ENCODE assay signal across 20 cellular contexts in the genomic region with DNA sequence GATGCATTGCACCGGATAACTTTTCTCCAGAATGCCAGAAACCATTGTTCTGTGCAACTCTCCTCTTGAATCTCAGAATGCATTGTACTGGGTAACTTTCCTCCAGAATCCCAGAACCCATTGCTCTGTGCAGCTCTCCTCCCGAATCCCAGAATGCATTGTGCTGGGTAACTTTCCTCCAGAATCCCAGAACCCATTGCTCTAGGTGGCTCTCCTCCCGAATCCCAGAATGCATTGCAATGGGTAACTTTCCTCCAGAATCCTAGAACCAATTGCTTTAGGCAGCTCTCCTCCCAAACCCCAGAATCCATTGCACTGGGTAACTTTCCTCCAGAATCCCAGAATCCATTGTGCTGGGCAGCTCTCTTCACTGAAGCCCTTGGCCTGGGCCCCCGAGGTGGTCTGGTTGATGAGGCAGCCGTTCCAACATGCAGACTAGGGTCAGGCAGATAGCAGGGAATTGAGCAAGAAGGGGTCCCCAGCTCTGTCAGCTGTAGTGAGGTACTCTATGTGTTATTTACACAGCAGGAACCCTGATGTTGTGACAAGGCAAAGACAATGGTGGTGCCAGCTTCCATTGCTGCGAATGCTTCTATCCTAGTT. TPM values are rescaled to one million over a fixed set of nuclear protein-coding genes. Genes with fewer than 3 reads are reported as not detected.
DNase-seq lines count a peak whose midpoint lies in the region; ATAC-seq and TF ChIP-seq lines count a peak whose summit lies in the region.
"Had no signal": no experiment of that assay in that cellular context is flagged by ENCODE, and none has a peak within 500 bp of the region (broad histone marks: within the 10 kb centered on the region; RNA-seq: fewer than 3 reads in every experiment).

No MANE protein-coding gene starts in this region.

- H3K4me1 ChIP-seq in HEK293 (ENCODE audit: control insufficient read depth, insufficient read depth, low read length) (peaks cover 14% of the 10 kb centered on the region), smooth muscle cell (ENCODE audit: low read depth) (peaks cover 24% of the 10 kb centered on the region), BE2C (peaks cover 11% of the 10 kb centered on the region; the same call in 1 of the 2 replicates)

- peaks cover 23% of the 10 kb centered on the region for H3K36me3 Mint-ChIP-seq in activated naive CD4-positive, alpha-beta T cell treated with anti-CD3 and anti-CD28 coated beads, Interleukin-2, amount 50 U/mL, for 24 hours
- peaks cover 38 to 66% of the 10 kb centered on the region in 2 donors for H3K36me3 Mint-ChIP-seq in activated naive CD4-positive, alpha-beta T cell treated with anti-CD3 and anti-CD28 coated beads, Interleukin-2, amount 50 U/mL, for 72 hours
- no peaks in the 10 kb centered on the region for H3K36me3 Mint-ChIP-seq in dendritic cell treated with granulocyte-macrophage colony-stimulating factor and Interleukin-4, amounts not matched to agents 40 ng/mL and 50 ng/mL, for 4 days (ENCODE audit: low read depth)

- H3K4me3 ChIP-seq in HEK293 (ENCODE audit: low read depth, low read length) (no peak overlapping the region), smooth muscle cell (no peak overlapping the region), BE2C (ENCODE audit: low read depth, low read length) (no peak overlapping the region)
- H3K4me3 ChIP-seq: colonic mucosa, GM12878 had no signal

- H2AFZ ChIP-seq in smooth muscle cell (ENCODE audit: low read depth), result no peak overlapping the region

- TF ChIP-seq CTCF in HEK293 (tag by site-specific recombination; IDR thresholded peaks at IDR 0.05) (no peak), smooth muscle cell (IDR thresholded peaks at IDR 0.05; ENCODE audit: borderline replicate concordance, insufficient read depth, poor library complexity, severe bottlenecking) (no peak), BE2C (IDR thresholded peaks at IDR 0.05; ENCODE audit: low read depth, low read length) (no peak)

- H3K79me2 ChIP-seq in smooth muscle cell (ENCODE audit: low read depth), result peaks cover 100% of the 10 kb centered on the region

- H3K27ac Mint-ChIP-seq in activated naive CD4-positive, alpha-beta T cell treated with anti-CD3 and anti-CD28 coated beads, Interleukin-2, amount 50 U/mL, for 24 hours, result peak overlapping the region; percentile 44
- H3K27ac Mint-ChIP-seq in activated naive CD4-positive, alpha-beta T cell treated with anti-CD3 and anti-CD28 coated beads, Interleukin-2, amount 50 U/mL, for 72 hours, result peak overlapping the region in 1 of 2 donors; percentile 48
- peak overlapping the region; percentile 26 for H3K27ac Mint-ChIP-seq in dendritic cell treated with granulocyte-macrophage colony-stimulating factor and Interleukin-4, amounts not matched to agents 40 ng/mL and 50 ng/mL, for 4 days

- H3K4me3 Mint-ChIP-seq in activated naive CD4-positive, alpha-beta T cell treated with anti-CD3 and anti-CD28 coated beads, Interleukin-2, amount 50 U/mL, for 24 hours, result peak overlapping the region; percentile 31
- peak overlapping the region; percentile 4 for H3K4me3 Mint-ChIP-seq in dendritic cell treated with granulocyte-macrophage colony-stimulating factor and Interleukin-4, amounts not matched to agents 40 ng/mL and 50 ng/mL, for 4 days
- H3K4me3 Mint-ChIP-seq: neural crest cell had no signal

- DNase-seq in activated naive CD4-positive, alpha-beta T cell treated with anti-CD3 and anti-CD28 coated beads, Interleukin-2, amount 50 U/mL, for 72 hours (ENCODE audit: low spot score in 2 of 2), result no peak
- no peak for DNase-seq in smooth muscle cell (lab: John Stamatoyannopoulos, UW; ENCODE audit: unreplicated experiment)
- DNase-seq in glomerular visceral epithelial cell (ENCODE audit: extremely low spot score), result no peak
- no peak for DNase-seq in BE2C
- DNase-seq: activated gamma-delta T cell; colonic mucosa; DMS 273 treated with DMSO at 0.1 percent for 48 hours; foreskin fibroblast; GF-D8; HCEC 1CT; KBM-7; NCI-H2029; NCI-H446; NK-92 treated with Interleukin-12 subunit alpha and Interleukin-12 subunit beta, amount 100 ng/mL, for 24 hours had no signal

- no peak for ATAC-seq in activated naive CD4-positive, alpha-beta T cell treated with anti-CD3 and anti-CD28 coated beads, Interleukin-2, amount 50 U/mL, for 72 hours
- no peak for ATAC-seq in GM19328 (IDR thresholded peaks at IDR 0.05; ENCODE audit: unreplicated experiment)
- ATAC-seq: GM12878 had no signal

- intact Hi-C loops in dendritic cell treated with granulocyte-macrophage colony-stimulating factor and Interleukin-4, amounts not matched to agents 40 ng/mL and 50 ng/mL, for 4 days (cut with micrococcal nuclease), result no loop called here

- H3K4me2 ChIP-seq in smooth muscle cell, result peak overlapping the region; percentile 90

- POLR2A ChIA-PET in HEK293 (lab: Yijun Ruan, JAX), result no interaction called here

- CTCF ChIA-PET in HEK293 (lab: Yijun Ruan, JAX), result interaction anchor here (0.5 to 2.5 kb wide), 3 partner anchors 51 to 697 kb away, joined by 3 to 6 read pairs (median 4); no protein-coding TSS in a partner anchor

- WGBS in smooth muscle cell (ENCODE audit: low lambda C conversion rate), result 91% methylated on average over 6 of the region's 6 CpGs

- peaks cover 100% of the 10 kb centered on the region for H4K20me1 ChIP-seq in smooth muscle cell (ENCODE audit: low read depth)

- H3K9me3 ChIP-seq in HEK293 (ENCODE audit: control insufficient read depth, insufficient read depth, low read depth, low read length) (no peaks in the 10 kb centered on the region), smooth muscle cell (replicated peaks; ENCODE audit: low read depth) (no peaks in the 10 kb centered on the region), BE2C (no peaks in the 10 kb centered on the region)
- H3K9me3 ChIP-seq: colonic mucosa had no signal

- H3K27ac ChIP-seq in HEK293 (ENCODE audit: extremely low read depth, low read depth, low read length) (no peak overlapping the region), smooth muscle cell (ENCODE audit: low read depth) (peak overlapping the region; percentile 99)
- H3K27ac ChIP-seq: colonic mucosa had no signal

- H3K9me3 Mint-ChIP-seq in activated naive CD4-positive, alpha-beta T cell treated with anti-CD3 and anti-CD28 coated beads, Interleukin-2, amount 50 U/mL, for 24 hours, result no peaks in the 10 kb centered on the region
- no peaks in the 10 kb centered on the region for H3K9me3 Mint-ChIP-seq in activated naive CD4-positive, alpha-beta T cell treated with anti-CD3 and anti-CD28 coated beads, Interleukin-2, amount 50 U/mL, for 72 hours
- no peaks in the 10 kb centered on the region for H3K9me3 Mint-ChIP-seq in dendritic cell treated with granulocyte-macrophage colony-stimulating factor and Interleukin-4, amounts not matched to agents 40 ng/mL and 50 ng/mL, for 4 days
- H3K9me3 Mint-ChIP-seq: neural crest cell had no signal

- H3K9ac ChIP-seq in smooth muscle cell (ENCODE audit: low read depth), result no peak overlapping the region

- no peaks in the 10 kb centered on the region for H3K27me3 ChIP-seq in smooth muscle cell (ENCODE audit: low read depth)
- H3K27me3 ChIP-seq in BE2C, result no peaks in the 10 kb centered on the region
- H3K27me3 ChIP-seq: colonic mucosa had no signal

- H3K36me3 ChIP-seq in HEK293 (ENCODE audit: control insufficient read depth in 2 of 2, insufficient read depth in 1 of 2, low read length in 2 of 2) (peaks cover 5 to 33% of the 10 kb centered on the region in 2 experiments; a peak in 2 of 3 replicates), smooth muscle cell (ENCODE audit: low read depth) (peaks cover 3% of the 10 kb centered on the region), BE2C (peaks cover 44% of the 10 kb centered on the region)

- peaks cover 41% of the 10 kb centered on the region for H3K4me1 Mint-ChIP-seq in activated naive CD4-positive, alpha-beta T cell treated with anti-CD3 and anti-CD28 coated beads, Interleukin-2, amount 50 U/mL, for 24 hours
- peaks cover 38% of the 10 kb centered on the region for H3K4me1 Mint-ChIP-seq in dendritic cell treated with granulocyte-macrophage colony-stimulating factor and Interleukin-4, amounts not matched to agents 40 ng/mL and 50 ng/mL, for 4 days (ENCODE audit: low read depth)

- H3F3A ChIP-seq in smooth muscle cell (ENCODE audit: low read depth), result peaks cover 33% of the 10 kb centered on the region

- no peaks in the 10 kb centered on the region for H3K27me3 Mint-ChIP-seq in activated naive CD4-positive, alpha-beta T cell treated with anti-CD3 and anti-CD28 coated beads, Interleukin-2, amount 50 U/mL, for 24 hours
- no peaks in the 10 kb centered on the region for H3K27me3 Mint-ChIP-seq in dendritic cell treated with granulocyte-macrophage colony-stimulating factor and Interleukin-4, amounts not matched to agents 40 ng/mL and 50 ng/mL, for 4 days

TF ChIP-seq in HEK293, 187 proteins besides CTCF, POLR2A, EP300 and RAD21:
- no peak for TF ChIP-seq SETDB1 (IDR thresholded peaks at IDR 0.05; ENCODE audit: insufficient read length, low read length)
- TF ChIP-seq OVOL3 (tag by site-specific recombination; IDR thresholded peaks at IDR 0.05), result no peak
- no peak for TF ChIP-seq ZNF391 (tag by site-specific recombination; IDR thresholded peaks at IDR 0.05; ENCODE audit: borderline replicate concordance, low read depth)
- TF ChIP-seq, protein P1, sequence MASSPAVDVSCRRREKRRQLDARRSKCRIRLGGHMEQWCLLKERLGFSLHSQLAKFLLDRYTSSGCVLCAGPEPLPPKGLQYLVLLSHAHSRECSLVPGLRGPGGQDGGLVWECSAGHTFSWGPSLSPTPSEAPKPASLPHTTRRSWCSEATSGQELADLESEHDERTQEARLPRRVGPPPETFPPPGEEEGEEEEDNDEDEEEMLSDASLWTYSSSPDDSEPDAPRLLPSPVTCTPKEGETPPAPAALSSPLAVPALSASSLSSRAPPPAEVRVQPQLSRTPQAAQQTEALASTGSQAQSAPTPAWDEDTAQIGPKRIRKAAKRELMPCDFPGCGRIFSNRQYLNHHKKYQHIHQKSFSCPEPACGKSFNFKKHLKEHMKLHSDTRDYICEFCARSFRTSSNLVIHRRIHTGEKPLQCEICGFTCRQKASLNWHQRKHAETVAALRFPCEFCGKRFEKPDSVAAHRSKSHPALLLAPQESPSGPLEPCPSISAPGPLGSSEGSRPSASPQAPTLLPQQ (tag by site-specific recombination; IDR thresholded peaks at IDR 0.05), result no peak
- no peak for TF ChIP-seq ZNF560 (tag by site-specific recombination; IDR thresholded peaks at IDR 0.05; ENCODE audit: borderline replicate concordance)
- peak; percentile 62 for TF ChIP-seq ZNF76 (tag by site-specific recombination; IDR thresholded peaks at IDR 0.05; ENCODE audit: borderline replicate concordance, low read depth)
- no peak for TF ChIP-seq GFI1B (tag by site-specific recombination; IDR thresholded peaks at IDR 0.05)

RNA-seq across cellular contexts. Expression of a gene that starts 9.4 kb away (rescaled TPM):
- 100 to 1,000 TPM in 1 of 2 donors, 10 to 100 TPM in 1; 99.3 to 153 TPM for total RNA-seq in activated naive CD4-positive, alpha-beta T cell treated with anti-CD3 and anti-CD28 coated beads, Interleukin-2, amount 50 U/mL, for 72 hours
- 106 and 120 TPM in 2 replicates for total RNA-seq in smooth muscle cell
- polyA plus RNA-seq in smooth muscle cell, result 70.8 and 72.6 TPM in 2 replicates
- 16.2 TPM for polyA plus RNA-seq in BE2C (2012; ENCODE audit: insufficient read depth, insufficient read length, low read depth)
